13 cellular contexts compared by ENCODE assay signal in genomic region chr17:66702106-66702936, GRCh38.
DNase-seq lines count a peak whose midpoint lies in the region; ATAC-seq, FAIRE-seq and TF ChIP-seq lines count a peak whose summit lies in the region.
"Had no signal": no experiment of that assay in that cellular context is flagged by ENCODE, and none has a peak within 500 bp of the region (broad histone marks: within the 10 kb centered on the region; RNA-seq: fewer than 3 reads in every experiment).

No MANE protein-coding gene starts in this region.

- H3K27me3 ChIP-seq in H1 (replicated peaks in 1 of 4; ENCODE audit: control insufficient read depth in 3 of 4, extremely low read depth in 1 of 4, insufficient read depth in 3 of 4, low read length in 3 of 4) (no peaks in the 10 kb centered on the region), tibial artery (no peaks in the 10 kb centered on the region)

- FAIRE-seq in A549 (lab: Jason Lieb, UNC) (peak; percentile 28), H1 (lab: Jason Lieb, UNC) (no peak)

- H3K23me2 ChIP-seq in H1 (ENCODE audit: low read depth, low read length), result no peaks in the 10 kb centered on the region

- H3K4ac ChIP-seq in H1 (replicated peaks; ENCODE audit: insufficient read length, low read depth, low read length), result no peak overlapping the region

- 90% methylated on average over 1 of the region's 1 CpG for WGBS in A549 (ENCODE audit: missing lambda C conversion rate)
- WGBS in H1 (ENCODE audit: extremely low coverage in 1 of 2, insufficient coverage in 1 of 2, insufficient read length in 1 of 2, insufficient replicate concordance in 2 of 2, low coverage in 1 of 2, low lambda C conversion rate in 2 of 2, missing lambda C conversion rate in 1 of 2), 2 experiments, result 87% methylated on average over 1 of the region's 1 CpG; no CpG with 5 or more reads in 1 of the 2 experiments

- no peak overlapping the region for H4K8ac ChIP-seq in H1 (ENCODE audit: extremely low read depth, insufficient read depth, low read length)

- H3K4me2 ChIP-seq in A549, result peak overlapping the region; percentile 42
- H3K4me2 ChIP-seq in H1 (ENCODE audit: insufficient read depth in 1 of 2, low read depth in 2 of 2, low read length in 2 of 2), result no peak overlapping the region

- H3K79me1 ChIP-seq in H1 (ENCODE audit: low read depth, low read length), result no peaks in the 10 kb centered on the region

- no peak overlapping the region for H3K23ac ChIP-seq in H1 (ENCODE audit: insufficient read length)

- peak; percentile 73 to 81; a peak in 4 of 6 replicates for ATAC-seq in A549
- ATAC-seq: left cardiac atrium had no signal

- TF ChIP-seq EP300 in A549 (IDR thresholded peaks at IDR 0.05) (no peak), H1 (IDR thresholded peaks at IDR 0.05; ENCODE audit: borderline replicate concordance in 1 of 2, low read depth in 2 of 2, low read length in 2 of 2) (no peak)

- H3K56ac ChIP-seq in H1 (replicated peaks; ENCODE audit: insufficient read length, low read depth, low read length), result peak overlapping the region; percentile 25

- H2AFZ ChIP-seq in H1 (ENCODE audit: low read length), result no peak overlapping the region

- H4K5ac ChIP-seq in H1 (ENCODE audit: insufficient read length, low read depth, low read length), result no peak overlapping the region

- no peak overlapping the region for H2BK5ac ChIP-seq in H1 (ENCODE audit: low read depth, low read length)

- H4K91ac ChIP-seq in H1 (replicated peaks; ENCODE audit: insufficient read length, low read length), result no peak overlapping the region

- POLR2A ChIA-PET in A549 (lab: Yijun Ruan, JAX), result no interaction called here
- POLR2A ChIA-PET in H1 (lab: Charles Lee; ENCODE audit: partially characterized antibody), result no interaction called here

- H3K27ac ChIP-seq in A549, result peak overlapping the region; percentile 9 to 28; a peak in 2 of 6 replicates
- H3K27ac ChIP-seq in H1 (ENCODE audit: low read depth, low read length), result no peak overlapping the region
- no peak overlapping the region for H3K27ac ChIP-seq in tibial artery

- H2AK5ac ChIP-seq in H1 (ENCODE audit: low read depth, low read length), result no peak overlapping the region

- no peaks in the 10 kb centered on the region for H3K36me3 ChIP-seq in H1 (ENCODE audit: control insufficient read depth in 2 of 4, insufficient read depth in 4 of 4, low read length in 3 of 4)
- peaks cover 0 to 6% (median 3%) of the 10 kb centered on the region in 3 donors for H3K36me3 ChIP-seq in tibial artery

- TF ChIP-seq RAD21 in A549 (conservative IDR thresholded peaks at IDR 0.05 in 1 of 2, IDR thresholded peaks at IDR 0.05 in 1 of 2) (no peak), H1 (IDR thresholded peaks at IDR 0.05 in 1 of 2, conservative IDR thresholded peaks at IDR 0.05 in 1 of 2; ENCODE audit: low read depth in 2 of 2, low read length in 2 of 2) (no peak)

- no peak overlapping the region for H2BK120ac ChIP-seq in H1 (replicated peaks; ENCODE audit: low read depth, low read length)

- TF ChIP-seq CTCF in A549 (IDR thresholded peaks at IDR 0.05) (no peak), H1 (IDR thresholded peaks at IDR 0.05; ENCODE audit: control extremely low read depth in 1 of 3, insufficient read depth in 1 of 3, low read depth in 1 of 3, low read length in 3 of 3) (no peak), tibial artery (IDR thresholded peaks at IDR 0.05) (no peak)

- H3K18ac ChIP-seq in H1 (ENCODE audit: extremely low read depth, low read length), result no peak overlapping the region

- no peak overlapping the region for H2BK15ac ChIP-seq in H1 (ENCODE audit: low read length)

- no peak overlapping the region for H3K9ac ChIP-seq in H1 (replicated peaks in 1 of 4; ENCODE audit: extremely low read depth in 1 of 4, low read depth in 3 of 4, low read length in 3 of 4)

- H2BK12ac ChIP-seq in H1 (ENCODE audit: low read depth, low read length), result no peak overlapping the region

- DNase-seq in A549 (ENCODE audit: low read depth in 1 of 2, low spot score in 1 of 2) (peak in 1 of 2 experiments; percentile 46), DMS53 treated with DMSO at 0.1 percent for 48 hours (lab: John Stamatoyannopoulos, UW; ENCODE audit: unreplicated experiment) (peak; percentile 86), RKO (ENCODE audit: low spot score) (peak; percentile 10), H1 (ENCODE audit: low read depth in 1 of 2, low spot score in 2 of 2) (no peak), tibial artery (no peak), D341Med (ENCODE audit: low spot score) (no peak), NCI-H2227 (lab: John Stamatoyannopoulos, UW; ENCODE audit: unreplicated experiment) (no peak)
- DNase-seq: activated CD4-positive, CD25-positive, alpha-beta regulatory T cell; cortex of kidney; hippocampal formation; left cardiac atrium; NCI-H1105; NCI-H2227 treated with DMSO at 0.1 percent for 48 hours had no signal

- intact Hi-C loops in tibial artery (cut with DNase I; ENCODE audit: low total_unique reads), result no loop called here

- CTCF ChIA-PET in A549 (lab: Yijun Ruan, JAX) (interaction anchor here (0.8 to 0.9 kb wide), 2 partner anchors 11 to 12 kb away, joined by 3 read pairs; no protein-coding TSS in a partner anchor), H1 (lab: Charles Lee; ENCODE audit: partially characterized antibody) (no interaction called here)

- no peak overlapping the region for H3K4me3 ChIP-seq in A549
- no peak overlapping the region for H3K4me3 ChIP-seq in H1 (ENCODE audit: extremely low read depth in 1 of 4, insufficient read depth in 2 of 4, low read depth in 3 of 4, low read length in 4 of 4)
- H3K4me3 ChIP-seq in tibial artery, result no peak overlapping the region

- H3K9me3 ChIP-seq in A549 (peaks cover 15% of the 10 kb centered on the region; the same call in 2 of the 3 replicates), H1 (ENCODE audit: insufficient read depth in 2 of 2, low read depth in 1 of 2, low read length in 1 of 2) (no peaks in the 10 kb centered on the region), tibial artery (peaks cover 0 to 8% (median 4%) of the 10 kb centered on the region in 3 donors)

- no peaks in the 10 kb centered on the region for H4K20me1 ChIP-seq in H1 (replicated peaks in 1 of 2; ENCODE audit: control insufficient read depth in 1 of 2, insufficient read depth in 2 of 2, low read length in 2 of 2)

- no peaks in the 10 kb centered on the region for H3K79me2 ChIP-seq in H1 (ENCODE audit: control insufficient read depth in 1 of 2, insufficient read depth in 2 of 2, low read length in 2 of 2)

- TF ChIP-seq POLR2A in A549 (IDR thresholded peaks at IDR 0.05; ENCODE audit: low read length) (no peak), H1 (IDR thresholded peaks at IDR 0.05; ENCODE audit: control extremely low read depth in 1 of 2, low read depth in 2 of 2, low read length in 2 of 2) (no peak)

- H3K14ac ChIP-seq in H1 (ENCODE audit: insufficient read length), result no peak overlapping the region

- H2BK20ac ChIP-seq in H1 (ENCODE audit: low read length), result no peak overlapping the region

- H3K4me1 ChIP-seq in A549 (peaks cover 18% of the 10 kb centered on the region), H1 (replicated peaks in 1 of 4; ENCODE audit: control insufficient read depth in 3 of 4, insufficient read depth in 4 of 4, low read length in 3 of 4) (no peaks in the 10 kb centered on the region), tibial artery (no peaks in the 10 kb centered on the region)

TF ChIP-seq in A549, 52 proteins besides CTCF, POLR2A, EP300 and RAD21 (continues in another document):
- no peak for TF ChIP-seq ELK1 (IDR thresholded peaks at IDR 0.05; ENCODE audit: low read depth, low read length)
- TF ChIP-seq FOSL2 (IDR thresholded peaks at IDR 0.05), result 0 out of 2 replicates have a peak, but pooled peaks have one; percentile 23
- TF ChIP-seq FOSL2 (CRISPR knock-in tag; IDR thresholded peaks at IDR 0.05), result peak; percentile 89
- TF ChIP-seq CEBPB (IDR thresholded peaks at IDR 0.05), result peak in 1 of 2 experiments; percentile 77; a peak in 2 of 4 replicates
- TF ChIP-seq GATA3 (IDR thresholded peaks at IDR 0.05; ENCODE audit: borderline replicate concordance), result peak; percentile 40; the same call in 1 of the 2 replicates
- TF ChIP-seq EHF (CRISPR knock-in tag; IDR thresholded peaks at IDR 0.05), result no peak
- TF ChIP-seq JUNB (IDR thresholded peaks at IDR 0.05), result peak; percentile 56; the same call in 1 of the 2 replicates

TF ChIP-seq in H1, 55 proteins besides CTCF, POLR2A, EP300 and RAD21:
- TF ChIP-seq BRCA1 (IDR thresholded peaks at IDR 0.05; ENCODE audit: low read depth, low read length) (no peak), JUND (IDR thresholded peaks at IDR 0.05; ENCODE audit: low read length) (no peak), E2F6 (IDR thresholded peaks at IDR 0.05) (no peak), YY1 (IDR thresholded peaks at IDR 0.05; ENCODE audit: low read depth, low read length) (no peak), TAF7 (optimal IDR thresholded peaks at IDR 0.05; ENCODE audit: borderline replicate concordance, low read depth, low read length) (no peak), SIX5 (IDR thresholded peaks at IDR 0.05; ENCODE audit: low read depth, low read length) (no peak), KDM5A (IDR thresholded peaks at IDR 0.05; ENCODE audit: low read length) (no peak)

Comparison
In these comparisons a context has a peak if more than half of its experiments do, and no peak if none do; other contexts are left out.
1. DNase-seq: peak in DMS53 treated with DMSO at 0.1 percent for 48 hours (single experiment) and RKO (single experiment); none in H1 (0 of 2), tibial artery (0 of 2), D341Med (single experiment) and NCI-H2227 (single experiment).
2. H3K27ac ChIP-seq: peak in A549 (2 of 2); none in H1 (single experiment) and tibial artery (0 of 2).